Comparison of ENCODE assay signal across 24 cellular contexts in the genomic region with DNA sequence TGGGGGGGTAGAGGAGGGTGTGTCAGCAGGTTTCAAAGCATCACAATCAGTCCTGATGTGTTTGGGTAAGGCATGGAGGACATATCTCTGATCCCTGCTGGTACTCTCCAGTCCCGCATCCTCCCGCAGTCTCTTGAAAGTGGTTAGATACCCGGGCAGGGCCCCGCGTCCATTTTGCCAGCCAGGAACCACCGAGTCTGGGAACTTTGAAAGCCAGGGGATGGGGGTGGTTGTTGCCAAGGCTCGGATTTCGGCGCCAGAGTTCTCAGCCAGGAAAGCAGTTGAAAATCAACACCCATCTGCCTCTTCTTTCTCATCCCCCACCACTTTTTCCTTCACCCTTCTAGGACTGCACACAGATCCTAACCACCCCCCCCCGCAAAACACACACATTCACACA. TPM values are rescaled to one million over a fixed set of nuclear protein-coding genes. Genes with fewer than 3 reads are reported as not detected.
DNase-seq lines count a peak whose midpoint lies in the region; ATAC-seq and TF ChIP-seq lines count a peak whose summit lies in the region.
"Had no signal": no experiment of that assay in that cellular context is flagged by ENCODE, and none has a peak within 500 bp of the region (broad histone marks: within the 10 kb centered on the region; RNA-seq: fewer than 3 reads in every experiment).

No MANE protein-coding gene starts in this region.

- H3K27me3 ChIP-seq in SK-N-SH (ENCODE audit: insufficient read depth) = peaks cover 28% of the 10 kb centered on the region
- peaks cover 78% of the 10 kb centered on the region for H3K27me3 ChIP-seq in iPS-20b (ENCODE audit: insufficient read depth, low read length)
- H3K27me3 ChIP-seq in upper lobe of left lung = peaks cover 0 to 22% (median 6%) of the 10 kb centered on the region in 4 donors

- CTCF ChIA-PET in SK-N-SH (lab: Yijun Ruan, JAX) = no interaction called here

- no peak overlapping the region for H3K27ac ChIP-seq in SK-N-SH (ENCODE audit: low read depth in 2 of 2, low read length in 1 of 2)
- no peak overlapping the region for H3K27ac ChIP-seq in iPS-20b (ENCODE audit: low read length)
- H3K27ac ChIP-seq in upper lobe of left lung = no peak overlapping the region
- H3K27ac ChIP-seq: A549, neutrophil, RWPE1 had no signal

- POLR2A ChIA-PET in SK-N-SH (lab: Yijun Ruan, JAX) = no interaction called here

- H3K36me3 ChIP-seq in SK-N-SH (replicated peaks in 1 of 2; ENCODE audit: control insufficient read depth in 1 of 2, insufficient read depth in 2 of 2, low read length in 1 of 2) = no peaks in the 10 kb centered on the region
- H3K36me3 ChIP-seq in iPS-20b (ENCODE audit: insufficient read depth, low read depth, low read length) = no peaks in the 10 kb centered on the region
- H3K36me3 ChIP-seq in upper lobe of left lung = no peaks in the 10 kb centered on the region
- H3K36me3 ChIP-seq: neutrophil had no signal

- no peak overlapping the region for H3K9ac ChIP-seq in SK-N-SH
- H3K9ac ChIP-seq in iPS-20b (ENCODE audit: low read depth, low read length) = no peak overlapping the region

- no peak overlapping the region for H3K4me2 ChIP-seq in SK-N-SH
- H3K4me2 ChIP-seq: A549 had no signal

- no peak overlapping the region for H3K4me3 ChIP-seq in SK-N-SH (ENCODE audit: low read depth in 2 of 2, low read length in 1 of 2)
- H3K4me3 ChIP-seq in iPS-20b (ENCODE audit: low read length) = peak overlapping the region; percentile 63
- no peak overlapping the region for H3K4me3 ChIP-seq in upper lobe of left lung
- H3K4me3 ChIP-seq: A549, K562, mucosa of descending colon had no signal

- H3K4me1 Mint-ChIP-seq in activated T-helper 17 cell treated with anti-CD3 and anti-CD28 coated beads, Interleukin-2, amount 50 U/mL, for 72 hours = peaks cover 5% of the 10 kb centered on the region
- H3K4me1 Mint-ChIP-seq: immature natural killer cell had no signal

- peaks cover 54% of the 10 kb centered on the region for H3K27me3 Mint-ChIP-seq in activated T-helper 17 cell treated with anti-CD3 and anti-CD28 coated beads, Interleukin-2, amount 50 U/mL, for 72 hours

- H3K4me1 ChIP-seq in SK-N-SH (ENCODE audit: control insufficient read depth in 1 of 2, insufficient read depth in 2 of 2, low read depth in 1 of 2, low read length in 1 of 2) (peaks cover 0 to 17% of the 10 kb centered on the region in 2 experiments; a peak in 1 of 4 replicates), iPS-20b (ENCODE audit: insufficient read depth, low read length) (no peaks in the 10 kb centered on the region), upper lobe of left lung (peaks cover 0 to 11% (median 4%) of the 10 kb centered on the region in 4 donors)
- H3K4me1 ChIP-seq: A549 had no signal

- H4K20me1 ChIP-seq in SK-N-SH (ENCODE audit: insufficient read depth) = no peaks in the 10 kb centered on the region

- H3K9me3 ChIP-seq in SK-N-SH (no peaks in the 10 kb centered on the region), iPS-20b (ENCODE audit: insufficient read depth, low read depth, low read length) (no peaks in the 10 kb centered on the region), upper lobe of left lung (no peaks in the 10 kb centered on the region)
- H3K9me3 ChIP-seq: A549, mucosa of descending colon, neutrophil had no signal

- no peaks in the 10 kb centered on the region for H3F3A ChIP-seq in SK-N-SH (replicated peaks; ENCODE audit: insufficient read depth)

- no peak for TF ChIP-seq POLR2A in upper lobe of left lung (IDR thresholded peaks at IDR 0.05)

- TF ChIP-seq EP300 in SK-N-SH (IDR thresholded peaks at IDR 0.05; ENCODE audit: borderline replicate concordance in 1 of 2, low read depth in 1 of 2, low read length in 1 of 2) = no peak
- TF ChIP-seq EP300 in upper lobe of left lung (IDR thresholded peaks at IDR 0.05) = no peak

- no peak for ATAC-seq in SK-N-SH treated with all-trans-retinoic acid at 6 μM for 48 hours
- no peak for ATAC-seq in activated T-helper 17 cell treated with anti-CD3 and anti-CD28 coated beads, Interleukin-2, amount 50 U/mL, for 72 hours (replicated peaks)
- ATAC-seq in GM18511 (IDR thresholded peaks at IDR 0.05; ENCODE audit: unreplicated experiment) = no peak
- ATAC-seq in upper lobe of left lung (ENCODE audit: low FRiP score in 2 of 2) = no peak
- ATAC-seq: activated CD4-positive, CD25-positive, alpha-beta regulatory T cell treated with anti-CD3 and anti-CD28 coated beads, Interleukin-2, amount 50 U/mL, for 24 hours; K562; mucosa of descending colon had no signal

- no peaks in the 10 kb centered on the region for H3K36me3 Mint-ChIP-seq in activated T-helper 17 cell treated with anti-CD3 and anti-CD28 coated beads, Interleukin-2, amount 50 U/mL, for 72 hours (ENCODE audit: low read depth)
- H3K36me3 Mint-ChIP-seq: activated naive CD8-positive, alpha-beta T cell treated with anti-CD3 and anti-CD28 coated beads for 36 hours had no signal

- no peak overlapping the region for H2AFZ ChIP-seq in SK-N-SH (ENCODE audit: low read depth)

- H3K9me2 ChIP-seq in SK-N-SH = no peaks in the 10 kb centered on the region

- H3K4me3 Mint-ChIP-seq in activated T-helper 17 cell treated with anti-CD3 and anti-CD28 coated beads, Interleukin-2, amount 50 U/mL, for 72 hours = peak overlapping the region; percentile 59
- H3K4me3 Mint-ChIP-seq: activated naive CD8-positive, alpha-beta T cell treated with anti-CD3 and anti-CD28 coated beads for 36 hours; activated T-helper 1 cell treated with anti-CD3 and anti-CD28 coated beads, Interleukin-12 subunit alpha, Interleukin-12 subunit beta, Interleukin-2, Interleukin-4 antibody, amounts not matched to agents 30 ng/mL and 10 ng/mL and 1 ng/mL, durations not matched to agents 14 hours and 24 hours and 36 hours; immature natural killer cell had no signal

- 63% methylated on average over 9 of the region's 10 CpGs for WGBS in SK-N-SH (ENCODE audit: low lambda C conversion rate)
- WGBS in upper lobe of left lung, 2 donors = 8% methylated on average over 9 to 10 of the region's 10 CpGs

- peak; percentile 19 for DNase-seq in SK-N-SH
- no peak for DNase-seq in NCI-H2081 treated with DMSO at 0.1 percent for 48 hours (lab: John Stamatoyannopoulos, UW)
- no peak for DNase-seq in HuH-7 (ENCODE audit: low spot score)
- no peak for DNase-seq in upper lobe of left lung
- DNase-seq: immature natural killer cell; NCI-H187; NCI-H526 treated with DMSO at 0.1 percent for 48 hours; stimulated activated CD4-positive, alpha-beta T cell treated with anti-CD3 and anti-CD28 coated beads, Interleukin-4, amount 100 ng/mL, for 4 hours had no signal

- no peak for TF ChIP-seq RAD21 in SK-N-SH (IDR thresholded peaks at IDR 0.05; ENCODE audit: low read length)

- H3K27ac Mint-ChIP-seq in activated T-helper 17 cell treated with anti-CD3 and anti-CD28 coated beads, Interleukin-2, amount 50 U/mL, for 72 hours = no peak overlapping the region
- H3K27ac Mint-ChIP-seq: activated naive CD8-positive, alpha-beta T cell treated with anti-CD3 and anti-CD28 coated beads for 36 hours; activated T-helper 1 cell treated with anti-CD3 and anti-CD28 coated beads, Interleukin-12 subunit alpha, Interleukin-12 subunit beta, Interleukin-2, Interleukin-4 antibody, amounts not matched to agents 30 ng/mL and 10 ng/mL and 1 ng/mL, durations not matched to agents 14 hours and 24 hours and 36 hours; immature natural killer cell had no signal

- no peak for TF ChIP-seq CTCF in SK-N-SH (IDR thresholded peaks at IDR 0.05)
- no peak for TF ChIP-seq CTCF in upper lobe of left lung (IDR thresholded peaks at IDR 0.05)

- no peaks in the 10 kb centered on the region for H3K79me2 ChIP-seq in SK-N-SH (ENCODE audit: insufficient read depth)

- H3K9me3 Mint-ChIP-seq in activated T-helper 17 cell treated with anti-CD3 and anti-CD28 coated beads, Interleukin-2, amount 50 U/mL, for 72 hours = no peaks in the 10 kb centered on the region

TF ChIP-seq in SK-N-SH, 30 proteins besides CTCF, POLR2A, EP300 and RAD21 (continues in another document):
- TF ChIP-seq SIN3A (IDR thresholded peaks at IDR 0.05; ENCODE audit: borderline replicate concordance, low read depth, low read length) = no peak
- no peak for TF ChIP-seq NRF1 (IDR thresholded peaks at IDR 0.05; ENCODE audit: low read depth, low read length)
- TF ChIP-seq TCF12 (IDR thresholded peaks at IDR 0.05) = no peak
- TF ChIP-seq GABPA (IDR thresholded peaks at IDR 0.05; ENCODE audit: low read depth) = no peak
- TF ChIP-seq MEF2A (IDR thresholded peaks at IDR 0.05; ENCODE audit: borderline replicate concordance, low read depth) = no peak
- TF ChIP-seq, protein P1, sequence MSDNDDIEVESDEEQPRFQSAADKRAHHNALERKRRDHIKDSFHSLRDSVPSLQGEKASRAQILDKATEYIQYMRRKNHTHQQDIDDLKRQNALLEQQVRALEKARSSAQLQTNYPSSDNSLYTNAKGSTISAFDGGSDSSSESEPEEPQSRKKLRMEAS (IDR thresholded peaks at IDR 0.05; ENCODE audit: low read depth) = no peak

TF ChIP-seq in SK-N-SH treated with all-trans-retinoic acid at 6 μM for 48 hours, 23 proteins besides CTCF, POLR2A, EP300 and RAD21 (continues in another document):
- TF ChIP-seq BACH2 (CRISPR knock-in tag; IDR thresholded peaks at IDR 0.05; ENCODE audit: borderline replicate concordance) = no peak
- no peak for TF ChIP-seq TOX (CRISPR knock-in tag; IDR thresholded peaks at IDR 0.05; ENCODE audit: borderline replicate concordance)
- TF ChIP-seq, protein P2, sequence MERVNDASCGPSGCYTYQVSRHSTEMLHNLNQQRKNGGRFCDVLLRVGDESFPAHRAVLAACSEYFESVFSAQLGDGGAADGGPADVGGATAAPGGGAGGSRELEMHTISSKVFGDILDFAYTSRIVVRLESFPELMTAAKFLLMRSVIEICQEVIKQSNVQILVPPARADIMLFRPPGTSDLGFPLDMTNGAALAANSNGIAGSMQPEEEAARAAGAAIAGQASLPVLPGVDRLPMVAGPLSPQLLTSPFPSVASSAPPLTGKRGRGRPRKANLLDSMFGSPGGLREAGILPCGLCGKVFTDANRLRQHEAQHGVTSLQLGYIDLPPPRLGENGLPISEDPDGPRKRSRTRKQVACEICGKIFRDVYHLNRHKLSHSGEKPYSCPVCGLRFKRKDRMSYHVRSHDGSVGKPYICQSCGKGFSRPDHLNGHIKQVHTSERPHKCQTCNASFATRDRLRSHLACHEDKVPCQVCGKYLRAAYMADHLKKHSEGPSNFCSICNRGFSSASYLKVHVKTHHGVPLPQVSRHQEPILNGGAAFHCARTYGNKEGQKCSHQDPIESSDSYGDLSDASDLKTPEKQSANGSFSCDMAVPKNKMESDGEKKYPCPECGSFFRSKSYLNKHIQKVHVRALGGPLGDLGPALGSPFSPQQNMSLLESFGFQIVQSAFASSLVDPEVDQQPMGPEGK (CRISPR knock-in tag; IDR thresholded peaks at IDR 0.05; ENCODE audit: borderline replicate concordance) = no peak
- TF ChIP-seq ISL1 (CRISPR knock-in tag; IDR thresholded peaks at IDR 0.05) = no peak
- no peak for TF ChIP-seq ZFP3 (CRISPR knock-in tag; IDR thresholded peaks at IDR 0.05)
- TF ChIP-seq ZC3H10 (CRISPR knock-in tag; IDR thresholded peaks at IDR 0.05) = no peak
- no peak for TF ChIP-seq PPARA (CRISPR knock-in tag; IDR thresholded peaks at IDR 0.05; ENCODE audit: borderline replicate concordance)

RNA-seq across cellular contexts. Expression of gene CA10, which starts 1.4 kb away (rescaled TPM):
- not detected in 2 replicates for polyA plus RNA-seq in SK-N-SH (2012; rRNA removed)
- 0.03 and 0.04 TPM in 2 replicates for polyA plus RNA-seq in SK-N-SH (2012; cell fraction: cytosol; rRNA removed)
- not detected in 2 replicates for polyA plus RNA-seq in SK-N-SH (2012; cell fraction: nucleus; rRNA removed)
- under 1 TPM in 1 of 2 donors, not detected in 1; 0.56 TPM for total RNA-seq in activated T-helper 17 cell treated with anti-CD3 and anti-CD28 coated beads, Interleukin-2, amount 50 U/mL, for 72 hours
- under 1 TPM in 1 of 6 donors, not detected in 5; 0.10 TPM for total RNA-seq in upper lobe of left lung
- total RNA-seq: activated CD8-positive, alpha-beta memory T cell treated with anti-CD3 and anti-CD28 coated beads for 36 hours; activated naive CD8-positive, alpha-beta T cell treated with anti-CD3 and anti-CD28 coated beads for 36 hours; activated T-helper 1 cell treated with anti-CD3 and anti-CD28 coated beads, Interleukin-12 subunit alpha, Interleukin-12 subunit beta, Interleukin-2, Interleukin-4 antibody, amounts not matched to agents 30 ng/mL and 10 ng/mL and 1 ng/mL, durations not matched to agents 14 hours and 24 hours and 36 hours; fibroblast of lung; K562; lower leg skin had no signal
- polyA plus RNA-seq: A549, BJ, fibroblast of lung, immature natural killer cell, K562 had no signal
